ENCODE assay signal across 9 cellular contexts in the genomic region with DNA sequence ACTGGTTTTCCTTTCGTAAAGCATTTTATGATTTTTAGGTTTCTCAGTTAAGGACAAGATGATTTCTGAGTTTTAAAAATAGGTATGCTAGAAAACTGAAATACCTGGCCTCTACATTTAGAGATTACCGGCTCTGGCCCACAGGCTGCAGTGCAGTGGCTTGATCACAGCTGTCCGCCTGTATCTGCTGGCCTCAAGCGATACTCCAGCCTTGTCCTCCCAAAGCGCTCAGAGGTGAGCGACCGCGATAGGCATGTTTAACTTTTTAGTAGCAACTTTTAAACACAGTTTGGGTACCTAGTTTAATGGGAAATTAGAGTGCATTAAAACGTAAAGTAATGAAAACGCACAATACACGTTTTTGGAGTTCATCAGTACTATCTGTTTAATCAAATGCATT. TPM values are rescaled to one million over a fixed set of nuclear protein-coding genes. Genes with fewer than 3 reads are reported as not detected.
DNase-seq lines count a peak whose midpoint lies in the region; ATAC-seq, FAIRE-seq and TF ChIP-seq lines count a peak whose summit lies in the region.
"Had no signal": no experiment of that assay in that cellular context is flagged by ENCODE, and none has a peak within 500 bp of the region (broad histone marks: within the 10 kb centered on the region; RNA-seq: fewer than 3 reads in every experiment).

No MANE protein-coding gene starts in this region.

- in situ Hi-C loops in GM23248 (cut with MboI) (no loop called here), HepG2 (cut with HindIII; ENCODE audit: extremely low pct_ligation_motif_present, low pct_unique_long_range_greater_than_20kb) (no loop called here)

- TF ChIP-seq EP300 in HepG2 (IDR thresholded peaks at IDR 0.05; ENCODE audit: low read depth in 2 of 2, low read length in 2 of 2) (no peak), HepG2 (CRISPR knock-in tag; IDR thresholded peaks at IDR 0.05; ENCODE audit: borderline replicate concordance) (no peak)

- TF ChIP-seq CTCF in 22Rv1 (IDR thresholded peaks at IDR 0.05) (no peak), HepG2 (CRISPR knock-in tag; IDR thresholded peaks at IDR 0.05) (no peak), psoas muscle (IDR thresholded peaks at IDR 0.05) (no peak), PC-9 (conservative IDR thresholded peaks at IDR 0.05) (no peak)

- DNase-seq in GM23248 = peak; percentile 50
- no peak for DNase-seq in activated naive CD8-positive, alpha-beta T cell treated with anti-CD3 and anti-CD28 coated beads, Interleukin-2, amount 10 ng/mL, durations not matched to agents 7 days and 5 days
- no peak for DNase-seq in HepG2 (ENCODE audit: low spot score)
- DNase-seq in T-helper 9 cell = no peak
- no peak for DNase-seq in psoas muscle
- no peak for DNase-seq in PC-9
- DNase-seq: mammary epithelial cell had no signal

- TF ChIP-seq POLR2A in HepG2 (IDR thresholded peaks at IDR 0.05; ENCODE audit: insufficient read depth in 1 of 2, low read depth in 2 of 2, low read length in 2 of 2) = no peak

- H3K27me3 Mint-ChIP-seq in activated naive CD8-positive, alpha-beta T cell treated with anti-CD3 and anti-CD28 coated beads, Interleukin-2, amount 10 ng/mL, durations not matched to agents 7 days and 5 days = no peaks in the 10 kb centered on the region

- H4K20me1 ChIP-seq in GM23248 (ENCODE audit: insufficient read depth) (no peaks in the 10 kb centered on the region), HepG2 (ENCODE audit: insufficient read depth, low read length) (0 out of 2 replicates have a peak, but pooled peaks cover 3% of the 10 kb centered on the region), PC-9 (ENCODE audit: insufficient read depth) (no peaks in the 10 kb centered on the region)

- H3K36me3 ChIP-seq in GM23248 (ENCODE audit: low read depth) = no peaks in the 10 kb centered on the region
- no peaks in the 10 kb centered on the region for H3K36me3 ChIP-seq in HepG2 (replicated peaks in 1 of 2; ENCODE audit: control insufficient read depth in 1 of 2, insufficient read depth in 2 of 2, low read length in 2 of 2)
- H3K36me3 ChIP-seq in psoas muscle (ENCODE audit: insufficient read depth in 1 of 2, low read depth in 1 of 2) = no peaks in the 10 kb centered on the region
- no peaks in the 10 kb centered on the region for H3K36me3 ChIP-seq in PC-9 (ENCODE audit: low read depth)

- H3F3A ChIP-seq in GM23248 (ENCODE audit: insufficient read depth) = peaks cover 20% of the 10 kb centered on the region
- H3F3A ChIP-seq in PC-9 (ENCODE audit: insufficient read depth, low read depth) = no peaks in the 10 kb centered on the region

- H3K4me3 Mint-ChIP-seq in activated naive CD8-positive, alpha-beta T cell treated with anti-CD3 and anti-CD28 coated beads, Interleukin-2, amount 10 ng/mL, durations not matched to agents 7 days and 5 days = peak overlapping the region; percentile 28

- H3K4me1 ChIP-seq in GM23248 (ENCODE audit: insufficient read depth) = peaks cover 6% of the 10 kb centered on the region; the same call in 1 of the 2 replicates
- H3K4me1 ChIP-seq in HepG2 (ENCODE audit: insufficient read depth, low read length) = peaks cover 20% of the 10 kb centered on the region
- H3K4me1 ChIP-seq in psoas muscle = no peaks in the 10 kb centered on the region
- no peaks in the 10 kb centered on the region for H3K4me1 ChIP-seq in PC-9 (replicated peaks; ENCODE audit: insufficient read depth)

- peak overlapping the region; percentile 98 for H3K27ac ChIP-seq in 22Rv1
- peak overlapping the region; percentile 100 for H3K27ac ChIP-seq in GM23248
- peak overlapping the region; percentile 100 for H3K27ac ChIP-seq in HepG2 (ENCODE audit: extremely low read length, insufficient read depth, low read length)
- no peak overlapping the region for H3K27ac ChIP-seq in psoas muscle
- H3K27ac ChIP-seq in PC-9 = no peak overlapping the region

- peak overlapping the region; percentile 88 for H3K4me2 ChIP-seq in GM23248 (ENCODE audit: unreplicated experiment)
- peak overlapping the region; percentile 72 for H3K4me2 ChIP-seq in HepG2 (ENCODE audit: low read depth, low read length)
- H3K4me2 ChIP-seq in PC-9 = no peak overlapping the region

- no peak for ATAC-seq in activated naive CD8-positive, alpha-beta T cell treated with anti-CD3 and anti-CD28 coated beads, Interleukin-2, amount 10 ng/mL, durations not matched to agents 7 days and 5 days (ENCODE audit: low read depth)
- no peak for ATAC-seq in HepG2
- ATAC-seq in psoas muscle = no peak
- ATAC-seq in GM18502 (IDR thresholded peaks at IDR 0.05; ENCODE audit: poor library complexity, unreplicated experiment) = no peak

- peaks cover 5% of the 10 kb centered on the region for H3K36me3 Mint-ChIP-seq in activated naive CD8-positive, alpha-beta T cell treated with anti-CD3 and anti-CD28 coated beads, Interleukin-2, amount 10 ng/mL, durations not matched to agents 7 days and 5 days

- H2AFZ ChIP-seq in GM23248 = peak overlapping the region; percentile 83
- no peak overlapping the region for H2AFZ ChIP-seq in HepG2 (ENCODE audit: low read length)
- no peak overlapping the region for H2AFZ ChIP-seq in PC-9

- H3K9me3 ChIP-seq in GM23248 (ENCODE audit: low read depth) (no peaks in the 10 kb centered on the region), HepG2 (ENCODE audit: low read length) (no peaks in the 10 kb centered on the region), psoas muscle (no peaks in the 10 kb centered on the region), PC-9 (ENCODE audit: insufficient read depth, low read depth) (no peaks in the 10 kb centered on the region)

- H3K9ac ChIP-seq in GM23248 = peak overlapping the region; percentile 100
- peak overlapping the region; percentile 99 for H3K9ac ChIP-seq in HepG2 (ENCODE audit: insufficient read depth, low read depth, low read length)

- POLR2A ChIA-PET in activated naive CD8-positive, alpha-beta T cell treated with anti-CD3 and anti-CD28 coated beads, Interleukin-2, amount 10 ng/mL, durations not matched to agents 7 days and 5 days (lab: Charles Lee) = no interaction called here
- POLR2A ChIA-PET in HepG2 (lab: Yijun Ruan, JAX) = no interaction called here
- POLR2A ChIA-PET in PC-9 (lab: Charles Lee; ENCODE audit: unreplicated experiment) = no interaction called here

- intact Hi-C loops in HepG2 (cut with micrococcal nuclease; ENCODE audit: unreplicated experiment) = no loop called here
- intact Hi-C loops in psoas muscle (cut with DNase I) = no loop called here
- intact Hi-C loops in PC-9 (cut with micrococcal nuclease; ENCODE audit: unreplicated experiment) = no loop called here

- H3K4me3 ChIP-seq in GM23248 (peak overlapping the region; percentile 99), HepG2 (replicated peaks in 1 of 3; ENCODE audit: insufficient read depth in 1 of 3, low read depth in 2 of 3, low read length in 3 of 3) (peak overlapping the region in 2 of 3 experiments; percentile 73 to 79; a peak in 3 of 6 replicates), psoas muscle (no peak overlapping the region), PC-9 (no peak overlapping the region)

- H3K79me2 ChIP-seq in GM23248 (ENCODE audit: insufficient read depth) (peaks cover 47% of the 10 kb centered on the region), HepG2 (ENCODE audit: insufficient read depth, low read length) (peaks cover 29% of the 10 kb centered on the region), PC-9 (ENCODE audit: low read depth) (no peaks in the 10 kb centered on the region)

- FAIRE-seq in HepG2 (lab: Jason Lieb, UNC) = no peak

- H3K4me1 Mint-ChIP-seq in activated naive CD8-positive, alpha-beta T cell treated with anti-CD3 and anti-CD28 coated beads, Interleukin-2, amount 10 ng/mL, durations not matched to agents 7 days and 5 days = peaks cover 1% of the 10 kb centered on the region

- TF ChIP-seq RAD21 in HepG2 (CRISPR knock-in tag; IDR thresholded peaks at IDR 0.05) = no peak

- WGBS in GM23248 (ENCODE audit: low coverage in 1 of 2, low lambda C conversion rate in 2 of 2, missing lambda C conversion rate in 2 of 2), 2 experiments = 11 to 20% methylated on average over 11 of the region's 11 CpGs
- WGBS in HepG2 (ENCODE audit: low lambda C conversion rate) = 80% methylated on average over 11 of the region's 11 CpGs
- WGBS in psoas muscle, 3 donors = 13 to 17% methylated on average over 11 of the region's 11 CpGs; no CpG with 5 or more reads in 1 of the 3 donors

- H3K9me3 Mint-ChIP-seq in activated naive CD8-positive, alpha-beta T cell treated with anti-CD3 and anti-CD28 coated beads, Interleukin-2, amount 10 ng/mL, durations not matched to agents 7 days and 5 days = no peaks in the 10 kb centered on the region

- no peak overlapping the region for H3K27ac Mint-ChIP-seq in activated naive CD8-positive, alpha-beta T cell treated with anti-CD3 and anti-CD28 coated beads, Interleukin-2, amount 10 ng/mL, durations not matched to agents 7 days and 5 days

- no peaks in the 10 kb centered on the region for H3K27me3 ChIP-seq in GM23248 (replicated peaks; ENCODE audit: insufficient read depth)
- H3K27me3 ChIP-seq in HepG2 (ENCODE audit: control insufficient read depth in 1 of 2, insufficient read depth in 2 of 2, low read length in 2 of 2) = no peaks in the 10 kb centered on the region
- H3K27me3 ChIP-seq in psoas muscle (ENCODE audit: insufficient read depth in 3 of 3, low read length in 2 of 3) = no peaks in the 10 kb centered on the region
- no peaks in the 10 kb centered on the region for H3K27me3 ChIP-seq in PC-9 (ENCODE audit: insufficient read depth, low read depth)

- H3K9me2 ChIP-seq in GM23248 (ENCODE audit: insufficient read depth) (no peaks in the 10 kb centered on the region), PC-9 (ENCODE audit: insufficient read depth) (no peaks in the 10 kb centered on the region)

- BruUV-seq in HepG2 (replicated peaks; lab: Mats Ljungman, UMichigan) (no TSS peak), PC-9 (replicated peaks; lab: Mats Ljungman, UMichigan) (no TSS peak)

- CTCF ChIA-PET in HepG2 (lab: Yijun Ruan, JAX; ENCODE audit: low intra/inter-chr PET ratio, low total read pairs) (no interaction called here), PC-9 (lab: Charles Lee) (no interaction called here)

RNA-seq across cellular contexts. Expression of a gene that starts 1.1 kb away (rescaled TPM):
- total RNA-seq in GM23248 (2014; rRNA removed; shearing (Covaris generic)) = 14.6 and 18.5 TPM in 2 replicates
- 9.6 and 10.0 TPM in 2 replicates for polyA plus RNA-seq in GM23248 (2016; fragmentation: Nextera tagmentation; extraction: Ambion mirVana)
- 10 to 100 TPM; 16.7 to 20.9 TPM for total RNA-seq in activated naive CD8-positive, alpha-beta T cell treated with anti-CD3 and anti-CD28 coated beads, Interleukin-2, amount 10 ng/mL, durations not matched to agents 7 days and 5 days
- 17.1 and 25.9 TPM in 2 replicates for total RNA-seq in HepG2 (2016; rRNA removed; fragmentation: Illumina TruSeq; extraction: Trizol)
- total RNA-seq in HepG2 (2016; cell fraction: cytosol; rRNA removed; fragmentation: Illumina TruSeq; extraction: Trizol; ENCODE audit: low read depth) = 18.8 and 24.2 TPM in 2 replicates
- 15.7 and 24.0 TPM in 2 replicates for total RNA-seq in HepG2 (2016; cell fraction: insoluble cytoplasmic fraction; rRNA removed; fragmentation: Illumina TruSeq; extraction: Trizol)
- 13.1 and 13.8 TPM in 2 replicates for total RNA-seq in HepG2 (2016; cell fraction: membrane; rRNA removed; fragmentation: Illumina TruSeq; extraction: Trizol)
- 12.8 and 15.4 TPM in 2 replicates for total RNA-seq in HepG2 (2016; cell fraction: nucleus; rRNA removed; fragmentation: Illumina TruSeq; extraction: Trizol)
- polyA plus RNA-seq in HepG2 (2011; rRNA removed) = 2.9 and 3.3 TPM in 2 replicates
- polyA plus RNA-seq in HepG2 (2011; cell fraction: cytosol; rRNA removed) = 1.4 and 2.1 TPM in 2 replicates
- 3.2 TPM in 2 replicates for polyA plus RNA-seq in HepG2 (2011; cell fraction: nucleus; rRNA removed)
- polyA plus RNA-seq in HepG2 (2012) = 3.6 and 4.8 TPM in 2 replicates
- 0.18 and 0.22 TPM in 2 replicates for polyA plus RNA-seq in HepG2 (2016; cell fraction: cytosol; fragmentation: Illumina TruSeq; extraction: Trizol; ENCODE audit: low read depth)
- polyA plus RNA-seq in HepG2 (2016; cell fraction: insoluble cytoplasmic fraction; fragmentation: Illumina TruSeq; extraction: Trizol; ENCODE audit: low read depth) = 8.4 and 8.9 TPM in 2 replicates
- 1.0 and 1.3 TPM in 2 replicates for polyA plus RNA-seq in HepG2 (2016; cell fraction: membrane; fragmentation: Illumina TruSeq; extraction: Trizol; ENCODE audit: low read depth)
- polyA plus RNA-seq in HepG2 (2016; cell fraction: nucleus; fragmentation: Illumina TruSeq; extraction: Trizol; ENCODE audit: insufficient read depth, low read depth) = 13.3 and 14.5 TPM in 2 replicates
- polyA minus RNA-seq in HepG2 (2011; rRNA and poly(A)+ RNA removed; ENCODE audit: low replicate concordance) = 12.4 TPM in 1 of 2 replicates, not detected in the other
- 10.8 and 11.4 TPM in 2 replicates for polyA minus RNA-seq in HepG2 (2011; cell fraction: cytosol; rRNA and poly(A)+ RNA removed)
- polyA minus RNA-seq in HepG2 (2011; cell fraction: nucleus; rRNA and poly(A)+ RNA removed) = 27.0 and 30.3 TPM in 2 replicates
- not detected for total RNA-seq in psoas muscle
- polyA plus RNA-seq in psoas muscle = 1 to 10 TPM in 2 of 3 donors, not detected in 1; 3.4 to 8.4 TPM
- not detected in 2 replicates for total RNA-seq in PC-9 (2021)
- total RNA-seq: mammary epithelial cell had no signal
- polyA plus RNA-seq: mammary epithelial cell had no signal

Comparison
In these comparisons a context has a peak if more than half of its experiments do, and no peak if none do; other contexts are left out.
1. H3K27ac ChIP-seq: peak in 22Rv1 (single experiment), GM23248 (single experiment) and HepG2 (single experiment); none in psoas muscle (single experiment) and PC-9 (single experiment).
2. H3K4me3 ChIP-seq: peak in GM23248 (single experiment) and HepG2 (2 of 3); none in psoas muscle (single experiment) and PC-9 (single experiment).